1 cellular context compared by ENCODE assay signal in the genomic region with DNA sequence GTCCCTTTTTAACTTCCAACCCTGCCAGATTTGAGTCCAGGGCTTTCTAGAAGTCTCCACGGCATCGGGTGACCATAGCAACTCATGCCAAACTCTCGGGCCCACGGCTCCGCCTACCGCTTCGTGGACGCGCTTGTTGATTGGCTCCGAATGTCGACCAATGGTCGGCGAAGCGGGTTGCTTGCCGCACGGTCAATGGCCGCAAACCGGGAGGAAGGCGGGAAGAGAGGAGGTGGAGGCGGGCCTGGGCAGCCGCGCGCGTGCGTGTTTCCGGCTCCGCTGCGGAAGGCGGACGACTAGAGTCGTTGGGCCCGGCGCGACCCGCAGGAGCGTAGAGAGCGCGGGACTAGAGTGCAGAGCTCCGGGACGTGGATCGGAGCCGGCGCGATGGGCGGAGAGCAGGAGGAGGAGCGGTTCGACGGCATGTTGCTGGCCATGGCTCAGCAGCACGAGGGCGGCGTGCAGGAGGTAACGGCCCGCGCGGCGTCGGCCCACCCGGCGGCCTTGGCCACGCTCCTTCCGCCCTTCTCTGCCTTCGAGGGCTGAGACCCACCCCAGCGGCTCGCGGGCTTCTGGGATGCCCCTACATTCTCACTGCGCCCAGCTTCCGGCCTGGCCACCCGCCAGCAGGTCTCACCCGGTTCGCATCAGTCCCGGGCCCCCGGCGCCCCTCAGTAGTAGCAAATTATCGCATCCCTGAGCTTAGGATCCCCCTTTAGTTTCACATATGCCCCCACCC.
TF ChIP-seq lines count a peak whose summit lies in the region.

A gene (plus strand): TSS at position 282 of the 739 bp plus-strand sequence. CDS start 106 bp downstream, at position 388.

TF ChIP-seq in HepG2, 621 proteins besides CTCF, POLR2A, EP300 and RAD21 (continued from another document and continues in another):
- TF ChIP-seq, protein P1, sequence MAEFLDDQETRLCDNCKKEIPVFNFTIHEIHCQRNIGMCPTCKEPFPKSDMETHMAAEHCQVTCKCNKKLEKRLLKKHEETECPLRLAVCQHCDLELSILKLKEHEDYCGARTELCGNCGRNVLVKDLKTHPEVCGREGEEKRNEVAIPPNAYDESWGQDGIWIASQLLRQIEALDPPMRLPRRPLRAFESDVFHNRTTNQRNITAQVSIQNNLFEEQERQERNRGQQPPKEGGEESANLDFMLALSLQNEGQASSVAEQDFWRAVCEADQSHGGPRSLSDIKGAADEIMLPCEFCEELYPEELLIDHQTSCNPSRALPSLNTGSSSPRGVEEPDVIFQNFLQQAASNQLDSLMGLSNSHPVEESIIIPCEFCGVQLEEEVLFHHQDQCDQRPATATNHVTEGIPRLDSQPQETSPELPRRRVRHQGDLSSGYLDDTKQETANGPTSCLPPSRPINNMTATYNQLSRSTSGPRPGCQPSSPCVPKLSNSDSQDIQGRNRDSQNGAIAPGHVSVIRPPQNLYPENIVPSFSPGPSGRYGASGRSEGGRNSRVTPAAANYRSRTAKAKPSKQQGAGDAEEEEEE (CRISPR knock-in tag; IDR thresholded peaks at IDR 0.05; ENCODE audit: borderline replicate concordance): no peak
- 0 out of 2 replicates have a peak, but pooled peaks have one; percentile 39 for TF ChIP-seq ZNF121 (CRISPR knock-in tag; IDR thresholded peaks at IDR 0.05)
- peak; percentile 49 for TF ChIP-seq GATAD2A (CRISPR knock-in tag; IDR thresholded peaks at IDR 0.05)
- no peak for TF ChIP-seq HNRNPK (IDR thresholded peaks at IDR 0.05; ENCODE audit: low read depth, low read length, poor library complexity, severe bottlenecking)
- peak; percentile 79 for TF ChIP-seq ARNT2 (CRISPR knock-in tag; IDR thresholded peaks at IDR 0.05; ENCODE audit: low read depth)
- TF ChIP-seq, protein P2, sequence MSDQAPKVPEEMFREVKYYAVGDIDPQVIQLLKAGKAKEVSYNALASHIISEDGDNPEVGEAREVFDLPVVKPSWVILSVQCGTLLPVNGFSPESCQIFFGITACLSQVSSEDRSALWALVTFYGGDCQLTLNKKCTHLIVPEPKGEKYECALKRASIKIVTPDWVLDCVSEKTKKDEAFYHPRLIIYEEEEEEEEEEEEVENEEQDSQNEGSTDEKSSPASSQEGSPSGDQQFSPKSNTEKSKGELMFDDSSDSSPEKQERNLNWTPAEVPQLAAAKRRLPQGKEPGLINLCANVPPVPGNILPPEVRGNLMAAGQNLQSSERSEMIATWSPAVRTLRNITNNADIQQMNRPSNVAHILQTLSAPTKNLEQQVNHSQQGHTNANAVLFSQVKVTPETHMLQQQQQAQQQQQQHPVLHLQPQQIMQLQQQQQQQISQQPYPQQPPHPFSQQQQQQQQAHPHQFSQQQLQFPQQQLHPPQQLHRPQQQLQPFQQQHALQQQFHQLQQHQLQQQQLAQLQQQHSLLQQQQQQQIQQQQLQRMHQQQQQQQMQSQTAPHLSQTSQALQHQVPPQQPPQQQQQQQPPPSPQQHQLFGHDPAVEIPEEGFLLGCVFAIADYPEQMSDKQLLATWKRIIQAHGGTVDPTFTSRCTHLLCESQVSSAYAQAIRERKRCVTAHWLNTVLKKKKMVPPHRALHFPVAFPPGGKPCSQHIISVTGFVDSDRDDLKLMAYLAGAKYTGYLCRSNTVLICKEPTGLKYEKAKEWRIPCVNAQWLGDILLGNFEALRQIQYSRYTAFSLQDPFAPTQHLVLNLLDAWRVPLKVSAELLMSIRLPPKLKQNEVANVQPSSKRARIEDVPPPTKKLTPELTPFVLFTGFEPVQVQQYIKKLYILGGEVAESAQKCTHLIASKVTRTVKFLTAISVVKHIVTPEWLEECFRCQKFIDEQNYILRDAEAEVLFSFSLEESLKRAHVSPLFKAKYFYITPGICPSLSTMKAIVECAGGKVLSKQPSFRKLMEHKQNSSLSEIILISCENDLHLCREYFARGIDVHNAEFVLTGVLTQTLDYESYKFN (CRISPR knock-in tag; conservative IDR thresholded peaks at IDR 0.05): peak; percentile 44
- TF ChIP-seq, protein P3, sequence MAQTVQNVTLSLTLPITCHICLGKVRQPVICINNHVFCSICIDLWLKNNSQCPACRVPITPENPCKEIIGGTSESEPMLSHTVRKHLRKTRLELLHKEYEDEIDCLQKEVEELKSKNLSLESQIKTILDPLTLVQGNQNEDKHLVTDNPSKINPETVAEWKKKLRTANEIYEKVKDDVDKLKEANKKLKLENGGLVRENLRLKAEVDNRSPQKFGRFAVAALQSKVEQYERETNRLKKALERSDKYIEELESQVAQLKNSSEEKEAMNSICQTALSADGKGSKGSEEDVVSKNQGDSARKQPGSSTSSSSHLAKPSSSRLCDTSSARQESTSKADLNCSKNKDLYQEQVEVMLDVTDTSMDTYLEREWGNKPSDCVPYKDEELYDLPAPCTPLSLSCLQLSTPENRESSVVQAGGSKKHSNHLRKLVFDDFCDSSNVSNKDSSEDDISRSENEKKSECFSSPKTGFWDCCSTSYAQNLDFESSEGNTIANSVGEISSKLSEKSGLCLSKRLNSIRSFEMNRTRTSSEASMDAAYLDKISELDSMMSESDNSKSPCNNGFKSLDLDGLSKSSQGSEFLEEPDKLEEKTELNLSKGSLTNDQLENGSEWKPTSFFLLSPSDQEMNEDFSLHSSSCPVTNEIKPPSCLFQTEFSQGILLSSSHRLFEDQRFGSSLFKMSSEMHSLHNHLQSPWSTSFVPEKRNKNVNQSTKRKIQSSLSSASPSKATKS (CRISPR knock-in tag; IDR thresholded peaks at IDR 0.05): peak; percentile 30
- no peak for TF ChIP-seq CENPX (CRISPR knock-in tag; IDR thresholded peaks at IDR 0.05)
- peak; percentile 59; the same call in 1 of the 2 replicates for TF ChIP-seq FOXK2 (IDR thresholded peaks at IDR 0.05)
- TF ChIP-seq ZNF468 (CRISPR knock-in tag; IDR thresholded peaks at IDR 0.05): no peak
- TF ChIP-seq NFKB2 (CRISPR knock-in tag; IDR thresholded peaks at IDR 0.05; ENCODE audit: borderline replicate concordance): peak; percentile 82; the same call in 1 of the 2 replicates
- TF ChIP-seq, protein P4, sequence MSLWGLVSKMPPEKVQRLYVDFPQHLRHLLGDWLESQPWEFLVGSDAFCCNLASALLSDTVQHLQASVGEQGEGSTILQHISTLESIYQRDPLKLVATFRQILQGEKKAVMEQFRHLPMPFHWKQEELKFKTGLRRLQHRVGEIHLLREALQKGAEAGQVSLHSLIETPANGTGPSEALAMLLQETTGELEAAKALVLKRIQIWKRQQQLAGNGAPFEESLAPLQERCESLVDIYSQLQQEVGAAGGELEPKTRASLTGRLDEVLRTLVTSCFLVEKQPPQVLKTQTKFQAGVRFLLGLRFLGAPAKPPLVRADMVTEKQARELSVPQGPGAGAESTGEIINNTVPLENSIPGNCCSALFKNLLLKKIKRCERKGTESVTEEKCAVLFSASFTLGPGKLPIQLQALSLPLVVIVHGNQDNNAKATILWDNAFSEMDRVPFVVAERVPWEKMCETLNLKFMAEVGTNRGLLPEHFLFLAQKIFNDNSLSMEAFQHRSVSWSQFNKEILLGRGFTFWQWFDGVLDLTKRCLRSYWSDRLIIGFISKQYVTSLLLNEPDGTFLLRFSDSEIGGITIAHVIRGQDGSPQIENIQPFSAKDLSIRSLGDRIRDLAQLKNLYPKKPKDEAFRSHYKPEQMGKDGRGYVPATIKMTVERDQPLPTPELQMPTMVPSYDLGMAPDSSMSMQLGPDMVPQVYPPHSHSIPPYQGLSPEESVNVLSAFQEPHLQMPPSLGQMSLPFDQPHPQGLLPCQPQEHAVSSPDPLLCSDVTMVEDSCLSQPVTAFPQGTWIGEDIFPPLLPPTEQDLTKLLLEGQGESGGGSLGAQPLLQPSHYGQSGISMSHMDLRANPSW (CRISPR knock-in tag; IDR thresholded peaks at IDR 0.05; ENCODE audit: borderline replicate concordance): no peak
- no peak for TF ChIP-seq CBX1 (IDR thresholded peaks at IDR 0.05; ENCODE audit: low read depth)
- TF ChIP-seq ZZZ3 (CRISPR knock-in tag; IDR thresholded peaks at IDR 0.05; ENCODE audit: borderline replicate concordance): peak; percentile 75; the same call in 1 of the 2 replicates
- TF ChIP-seq MAFF (IDR thresholded peaks at IDR 0.05; ENCODE audit: low read depth, low read length): no peak
- TF ChIP-seq ETV6 (CRISPR knock-in tag; conservative IDR thresholded peaks at IDR 0.05): peak; percentile 45; the same call in 1 of the 2 replicates
- TF ChIP-seq ZFP36L1 (CRISPR knock-in tag; IDR thresholded peaks at IDR 0.05): no peak
- TF ChIP-seq, protein P5, sequence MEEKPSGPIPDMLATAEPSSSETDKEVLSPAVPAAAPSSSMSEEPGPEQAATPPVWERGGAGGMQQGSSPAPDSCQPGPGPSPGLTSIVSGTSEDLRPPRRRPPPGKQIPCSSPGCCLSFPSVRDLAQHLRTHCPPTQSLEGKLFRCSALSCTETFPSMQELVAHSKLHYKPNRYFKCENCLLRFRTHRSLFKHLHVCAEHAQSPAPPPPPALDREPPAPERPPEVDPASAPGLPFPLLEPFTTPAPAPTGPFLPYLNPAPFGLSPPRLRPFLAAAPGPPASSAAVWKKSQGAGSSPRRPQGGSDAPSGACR (CRISPR knock-in tag; IDR thresholded peaks at IDR 0.05): no peak
- TF ChIP-seq, protein P6, sequence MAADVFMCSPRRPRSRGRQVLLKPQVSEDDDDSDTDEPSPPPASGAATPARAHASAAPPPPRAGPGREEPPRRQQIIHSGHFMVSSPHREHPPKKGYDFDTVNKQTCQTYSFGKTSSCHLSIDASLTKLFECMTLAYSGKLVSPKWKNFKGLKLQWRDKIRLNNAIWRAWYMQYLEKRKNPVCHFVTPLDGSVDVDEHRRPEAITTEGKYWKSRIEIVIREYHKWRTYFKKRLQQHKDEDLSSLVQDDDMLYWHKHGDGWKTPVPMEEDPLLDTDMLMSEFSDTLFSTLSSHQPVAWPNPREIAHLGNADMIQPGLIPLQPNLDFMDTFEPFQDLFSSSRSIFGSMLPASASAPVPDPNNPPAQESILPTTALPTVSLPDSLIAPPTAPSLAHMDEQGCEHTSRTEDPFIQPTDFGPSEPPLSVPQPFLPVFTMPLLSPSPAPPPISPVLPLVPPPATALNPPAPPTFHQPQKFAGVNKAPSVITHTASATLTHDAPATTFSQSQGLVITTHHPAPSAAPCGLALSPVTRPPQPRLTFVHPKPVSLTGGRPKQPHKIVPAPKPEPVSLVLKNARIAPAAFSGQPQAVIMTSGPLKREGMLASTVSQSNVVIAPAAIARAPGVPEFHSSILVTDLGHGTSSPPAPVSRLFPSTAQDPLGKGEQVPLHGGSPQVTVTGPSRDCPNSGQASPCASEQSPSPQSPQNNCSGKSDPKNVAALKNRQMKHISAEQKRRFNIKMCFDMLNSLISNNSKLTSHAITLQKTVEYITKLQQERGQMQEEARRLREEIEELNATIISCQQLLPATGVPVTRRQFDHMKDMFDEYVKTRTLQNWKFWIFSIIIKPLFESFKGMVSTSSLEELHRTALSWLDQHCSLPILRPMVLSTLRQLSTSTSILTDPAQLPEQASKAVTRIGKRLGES (CRISPR knock-in tag; IDR thresholded peaks at IDR 0.05; ENCODE audit: borderline replicate concordance): 0 out of 2 replicates have a peak, but pooled peaks have one; percentile 73
- TF ChIP-seq ZNF629 (CRISPR knock-in tag; conservative IDR thresholded peaks at IDR 0.05): no peak
- no peak; the same call in 1 of the 2 replicates for TF ChIP-seq ZNF543 (CRISPR knock-in tag; IDR thresholded peaks at IDR 0.05)
- TF ChIP-seq MED1 (CRISPR knock-in tag; IDR thresholded peaks at IDR 0.05): peak; percentile 67
- peak; percentile 95 for TF ChIP-seq TAF1 (CRISPR knock-in tag; IDR thresholded peaks at IDR 0.05)
- TF ChIP-seq TP53 (CRISPR knock-in tag; conservative IDR thresholded peaks at IDR 0.05): no peak
- TF ChIP-seq RCOR2 (CRISPR knock-in tag; IDR thresholded peaks at IDR 0.05): no peak
- TF ChIP-seq, protein P7, sequence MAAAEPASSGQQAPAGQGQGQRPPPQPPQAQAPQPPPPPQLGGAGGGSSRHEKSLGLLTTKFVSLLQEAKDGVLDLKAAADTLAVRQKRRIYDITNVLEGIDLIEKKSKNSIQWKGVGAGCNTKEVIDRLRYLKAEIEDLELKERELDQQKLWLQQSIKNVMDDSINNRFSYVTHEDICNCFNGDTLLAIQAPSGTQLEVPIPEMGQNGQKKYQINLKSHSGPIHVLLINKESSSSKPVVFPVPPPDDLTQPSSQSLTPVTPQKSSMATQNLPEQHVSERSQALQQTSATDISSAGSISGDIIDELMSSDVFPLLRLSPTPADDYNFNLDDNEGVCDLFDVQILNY (CRISPR knock-in tag; conservative IDR thresholded peaks at IDR 0.05): peak; percentile 19; the same call in 1 of the 2 replicates
- peak; percentile 69; the same call in 1 of the 2 replicates for TF ChIP-seq NR1H2 (CRISPR knock-in tag; IDR thresholded peaks at IDR 0.05; ENCODE audit: borderline replicate concordance, low read depth)
- no peak for TF ChIP-seq ZNF124 (CRISPR knock-in tag; IDR thresholded peaks at IDR 0.05)
- peak; percentile 71 for TF ChIP-seq ZNF782 (CRISPR knock-in tag; IDR thresholded peaks at IDR 0.05; ENCODE audit: borderline replicate concordance)
- no peak for TF ChIP-seq ZNF614 (CRISPR knock-in tag; IDR thresholded peaks at IDR 0.05; ENCODE audit: borderline replicate concordance)
- no peak for TF ChIP-seq RFXANK (CRISPR knock-in tag; IDR thresholded peaks at IDR 0.05)
- TF ChIP-seq RBM22 (optimal IDR thresholded peaks at IDR 0.05; ENCODE audit: low read length): no peak
- peak; percentile 91 for TF ChIP-seq HDAC1 (CRISPR knock-in tag; IDR thresholded peaks at IDR 0.05)
- peak; percentile 82 for TF ChIP-seq YEATS2 (CRISPR knock-in tag; IDR thresholded peaks at IDR 0.05; ENCODE audit: borderline replicate concordance)
- TF ChIP-seq ARHGAP35 (CRISPR knock-in tag; IDR thresholded peaks at IDR 0.05; ENCODE audit: borderline replicate concordance): peak; percentile 66; the same call in 1 of the 2 replicates
- TF ChIP-seq HNRNPL (IDR thresholded peaks at IDR 0.05; ENCODE audit: low read depth, low read length): no peak
- TF ChIP-seq, protein P8, sequence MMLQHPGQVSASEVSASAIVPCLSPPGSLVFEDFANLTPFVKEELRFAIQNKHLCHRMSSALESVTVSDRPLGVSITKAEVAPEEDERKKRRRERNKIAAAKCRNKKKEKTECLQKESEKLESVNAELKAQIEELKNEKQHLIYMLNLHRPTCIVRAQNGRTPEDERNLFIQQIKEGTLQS (CRISPR knock-in tag; IDR thresholded peaks at IDR 0.05): peak; percentile 41; the same call in 1 of the 2 replicates
- TF ChIP-seq ZKSCAN1 (IDR thresholded peaks at IDR 0.05; ENCODE audit: low read length): no peak
- TF ChIP-seq, protein P9, sequence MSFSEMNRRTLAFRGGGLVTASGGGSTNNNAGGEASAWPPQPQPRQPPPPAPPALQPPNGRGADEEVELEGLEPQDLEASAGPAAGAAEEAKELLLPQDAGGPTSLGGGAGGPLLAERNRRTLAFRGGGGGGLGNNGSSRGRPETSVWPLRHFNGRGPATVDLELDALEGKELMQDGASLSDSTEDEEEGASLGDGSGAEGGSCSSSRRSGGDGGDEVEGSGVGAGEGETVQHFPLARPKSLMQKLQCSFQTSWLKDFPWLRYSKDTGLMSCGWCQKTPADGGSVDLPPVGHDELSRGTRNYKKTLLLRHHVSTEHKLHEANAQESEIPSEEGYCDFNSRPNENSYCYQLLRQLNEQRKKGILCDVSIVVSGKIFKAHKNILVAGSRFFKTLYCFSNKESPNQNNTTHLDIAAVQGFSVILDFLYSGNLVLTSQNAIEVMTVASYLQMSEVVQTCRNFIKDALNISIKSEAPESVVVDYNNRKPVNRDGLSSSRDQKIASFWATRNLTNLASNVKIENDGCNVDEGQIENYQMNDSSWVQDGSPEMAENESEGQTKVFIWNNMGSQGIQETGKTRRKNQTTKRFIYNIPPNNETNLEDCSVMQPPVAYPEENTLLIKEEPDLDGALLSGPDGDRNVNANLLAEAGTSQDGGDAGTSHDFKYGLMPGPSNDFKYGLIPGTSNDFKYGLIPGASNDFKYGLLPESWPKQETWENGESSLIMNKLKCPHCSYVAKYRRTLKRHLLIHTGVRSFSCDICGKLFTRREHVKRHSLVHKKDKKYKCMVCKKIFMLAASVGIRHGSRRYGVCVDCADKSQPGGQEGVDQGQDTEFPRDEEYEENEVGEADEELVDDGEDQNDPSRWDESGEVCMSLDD (CRISPR knock-in tag; IDR thresholded peaks at IDR 0.05; ENCODE audit: borderline replicate concordance): no peak
